ENCODE assay signal across 14 cellular contexts in genomic region chr9:109907810-109908458, GRCh38.
DNase-seq lines count a peak whose midpoint lies in the region; ATAC-seq and TF ChIP-seq lines count a peak whose summit lies in the region.
"Had no signal": no experiment of that assay in that cellular context is flagged by ENCODE, and none has a peak within 500 bp of the region (broad histone marks: within the 10 kb centered on the region; RNA-seq: fewer than 3 reads in every experiment).

No MANE protein-coding gene starts in this region.

- TF ChIP-seq CTCF in IMR-90 (conservative IDR thresholded peaks at IDR 0.05; ENCODE audit: low read depth, low read length): no peak
- no peak for TF ChIP-seq CTCF in esophagus squamous epithelium (IDR thresholded peaks at IDR 0.05)
- no peak for TF ChIP-seq CTCF in gastrocnemius medialis (IDR thresholded peaks at IDR 0.05 in 4 of 5, conservative IDR thresholded peaks at IDR 0.05 in 1 of 5)
- TF ChIP-seq CTCF in PC-3 (conservative IDR thresholded peaks at IDR 0.05; ENCODE audit: low read depth, low read length): no peak

- H3K23ac ChIP-seq in IMR-90 (ENCODE audit: low read depth, low read length): peak overlapping the region; percentile 18; the same call in 1 of the 2 replicates

- in situ Hi-C loops in IMR-90 (cut with MboI; ENCODE audit: low sequenced_read_pairs): no loop called here
- in situ Hi-C loops in gastrocnemius medialis (cut with MboI; ENCODE audit: low sequenced_read_pairs in 4 of 4): loop anchor here in 3 of 4 donors (10.0 kb wide), 3 partner anchors 237 to 307 kb away; no protein-coding TSS in a partner anchor
- in situ Hi-C loops in G401 (cut with HindIII; ENCODE audit: low sequenced_read_pairs): no loop called here

- H3K56ac ChIP-seq in IMR-90 (ENCODE audit: extremely low read depth, insufficient read depth, low read length): 0 out of 2 replicates have a peak overlapping the region, but pooled peaks have one; percentile 2

- no peak overlapping the region for H2AFZ ChIP-seq in IMR-90 (replicated peaks; ENCODE audit: low read length, poor library complexity)
- H2AFZ ChIP-seq in PC-3 (ENCODE audit: low read length): no peak overlapping the region

- TF ChIP-seq RAD21 in IMR-90 (IDR thresholded peaks at IDR 0.05; ENCODE audit: low read length): no peak

- POLR2A ChIA-PET in IMR-90 (lab: Charles Lee; ENCODE audit: unreplicated experiment) (interaction anchor here (0.6 to 1.2 kb wide), 3 partner anchors 158 to 217 kb away, joined by 4 to 5 read pairs (median 4); no protein-coding TSS in a partner anchor), PC-3 (lab: Charles Lee; ENCODE audit: unreplicated experiment) (interaction anchor here (0.6 kb wide), 1 partner anchor 521 kb away, joined by 4 read pairs; no protein-coding TSS in a partner anchor)

- peak overlapping the region; percentile 76 for H3K27ac ChIP-seq in IMR-90 (ENCODE audit: insufficient read depth, low read length)
- peak overlapping the region in 3 of 4 donors; percentile 45 to 66 (median 59) for H3K27ac ChIP-seq in esophagus squamous epithelium
- peak overlapping the region; percentile 7 to 74 (median 62) for H3K27ac ChIP-seq in gastrocnemius medialis
- no peak overlapping the region for H3K27ac ChIP-seq in PC-3 (ENCODE audit: low read length)
- H3K27ac ChIP-seq: SJCRH30 had no signal

- H3K9ac ChIP-seq in IMR-90 (ENCODE audit: low read depth, low read length): no peak overlapping the region
- no peak overlapping the region for H3K9ac ChIP-seq in PC-3 (ENCODE audit: low read length)

- H3K27me3 ChIP-seq in IMR-90 (ENCODE audit: control insufficient read depth, insufficient read depth, low read length) (no peaks in the 10 kb centered on the region), esophagus squamous epithelium (no peaks in the 10 kb centered on the region), gastrocnemius medialis (no peaks in the 10 kb centered on the region), PC-3 (ENCODE audit: low read length) (no peaks in the 10 kb centered on the region)
- H3K27me3 ChIP-seq: SJCRH30 had no signal

- H3K4me3 ChIP-seq in IMR-90 (ENCODE audit: insufficient read depth, low read depth, low read length): no peak overlapping the region
- no peak overlapping the region for H3K4me3 ChIP-seq in esophagus squamous epithelium
- H3K4me3 ChIP-seq in gastrocnemius medialis: no peak overlapping the region
- no peak overlapping the region for H3K4me3 ChIP-seq in PC-3 (ENCODE audit: low read length)
- H3K4me3 ChIP-seq: SJCRH30 had no signal

- no peak for TF ChIP-seq POLR2A in IMR-90 (IDR thresholded peaks at IDR 0.05; ENCODE audit: low read depth, low read length)
- TF ChIP-seq POLR2A in esophagus squamous epithelium (IDR thresholded peaks at IDR 0.05): no peak
- no peak for TF ChIP-seq POLR2A in gastrocnemius medialis (IDR thresholded peaks at IDR 0.05)

- peak overlapping the region; percentile 71 for H4K91ac ChIP-seq in IMR-90 (ENCODE audit: insufficient read depth, low read depth, low read length)

- DNase-seq in IMR-90 (no peak), esophagus squamous epithelium (lab: John Stamatoyannopoulos, UW) (no peak), gastrocnemius medialis (no peak), AG20443 (ENCODE audit: low spot score) (no peak), PC-3 (no peak), anterior cingulate cortex (lab: John Stamatoyannopoulos, UW) (no peak), G401 (ENCODE audit: low spot score) (no peak)
- DNase-seq: activated CD4-positive, CD25-positive, alpha-beta regulatory T cell treated with anti-CD3 and anti-CD28 coated beads, Interleukin-2, amount 50 U/mL, for 72 hours; erythroblast; NCI-H510A; SJCRH30; stimulated activated CD8-positive, alpha-beta memory T cell treated with anti-CD3 and anti-CD28 coated beads, Interleukin-4, amount 100 ng/mL, for 48 hours had no signal

- peaks cover 26 to 68% of the 10 kb centered on the region in 2 experiments for H3K79me1 ChIP-seq in IMR-90 (ENCODE audit: low read depth in 1 of 2, low read length in 2 of 2)

- H3K36me3 ChIP-seq in IMR-90 (ENCODE audit: control insufficient read depth, insufficient read depth, low read length) (no peaks in the 10 kb centered on the region), esophagus squamous epithelium (no peaks in the 10 kb centered on the region), gastrocnemius medialis (no peaks in the 10 kb centered on the region), PC-3 (ENCODE audit: low read depth, low read length) (no peaks in the 10 kb centered on the region; the same call in 1 of the 2 replicates)

- H2BK20ac ChIP-seq in IMR-90 (ENCODE audit: low read depth, low read length): peak overlapping the region; percentile 2

- H2BK120ac ChIP-seq in IMR-90 (ENCODE audit: low read depth, low read length): peak overlapping the region; percentile 90

- peak overlapping the region; percentile 79 for H3K18ac ChIP-seq in IMR-90 (ENCODE audit: low read depth, low read length)

- dilution Hi-C loops in IMR-90 (cut with HindIII; ENCODE audit: low sequenced_read_pairs, unreplicated experiment): no loop called here

- peak overlapping the region; percentile 10 for H3K4ac ChIP-seq in IMR-90 (ENCODE audit: low read depth, low read length)

- WGBS in IMR-90 (ENCODE audit: extremely low coverage in 2 of 2, insufficient read length in 1 of 2), 2 experiments: no CpG with 5 or more reads among the region's 4 CpGs
- WGBS in esophagus squamous epithelium, 2 donors: 61 to 83% methylated on average over 4 of the region's 4 CpGs

- H3K14ac ChIP-seq in IMR-90 (replicated peaks; ENCODE audit: low read depth, low read length): peak overlapping the region; percentile 2; the same call in 1 of the 2 replicates

- H3K4me2 ChIP-seq in IMR-90 (ENCODE audit: low read depth, low read length) (no peak overlapping the region), PC-3 (ENCODE audit: low read length) (no peak overlapping the region)

- peak overlapping the region; percentile 47 for H4K5ac ChIP-seq in IMR-90 (ENCODE audit: low read depth, low read length)

- H3K4me1 ChIP-seq in IMR-90 (ENCODE audit: control insufficient read depth, insufficient read depth, low read length) (peaks cover 29% of the 10 kb centered on the region), esophagus squamous epithelium (peaks cover 3 to 50% (median 25%) of the 10 kb centered on the region in 3 donors), gastrocnemius medialis (peaks cover 17 to 62% of the 10 kb centered on the region in 2 donors), PC-3 (ENCODE audit: insufficient read depth, low read length) (peaks cover 25% of the 10 kb centered on the region)

- peak overlapping the region; percentile 83 for H2BK5ac ChIP-seq in IMR-90 (ENCODE audit: low read depth, low read length, poor library complexity, severe bottlenecking)

- BruUV-seq in IMR-90 (replicated peaks; lab: Mats Ljungman, UMichigan) (no TSS peak), PC-3 (replicated peaks; lab: Mats Ljungman, UMichigan) (no TSS peak)

- H4K20me1 ChIP-seq in IMR-90 (ENCODE audit: insufficient read depth, low read length): peaks cover 7% of the 10 kb centered on the region
- no peaks in the 10 kb centered on the region for H4K20me1 ChIP-seq in PC-3 (ENCODE audit: low read length)

- H3K9me1 ChIP-seq in IMR-90 (ENCODE audit: insufficient read depth, low read length): peaks cover 40% of the 10 kb centered on the region

- H2AK5ac ChIP-seq in IMR-90 (ENCODE audit: low read depth, low read length): peak overlapping the region; percentile 79

- no peak overlapping the region for H2AK9ac ChIP-seq in IMR-90 (replicated peaks; ENCODE audit: low read depth, low read length, poor library complexity)

- no peaks in the 10 kb centered on the region for H3K79me2 ChIP-seq in PC-3 (ENCODE audit: low read length)

- H4K8ac ChIP-seq in IMR-90 (ENCODE audit: low read depth in 2 of 2, low read length in 2 of 2): peak overlapping the region; percentile 68 to 75

- H3F3A ChIP-seq in PC-3 (ENCODE audit: low read length, unreplicated experiment): no peaks in the 10 kb centered on the region

- no peaks in the 10 kb centered on the region for H3K9me2 ChIP-seq in PC-3 (replicated peaks; ENCODE audit: low read length)

- ATAC-seq in GM19452 (IDR thresholded peaks at IDR 0.05; ENCODE audit: unreplicated experiment) (peak; percentile 2), IMR-90 (ENCODE audit: low read depth) (no peak), gastrocnemius medialis (peak in 1 of 2 donors; percentile 18), PC-3 (no peak)
- ATAC-seq: natural killer cell treated with Interleukin-12 subunit alpha and Interleukin-12 subunit beta and Interleukin-15 and Interleukin-18, amount 100 ng/mL, for 72 hours had no signal

- peak overlapping the region; percentile 42 for H2BK15ac ChIP-seq in IMR-90 (ENCODE audit: low read depth, low read length)

- CTCF ChIA-PET in IMR-90 (lab: Yijun Ruan, JAX) (interaction anchor here (0.6 to 1.7 kb wide), 2 partner anchors 150 to 213 kb away, joined by 3 to 4 read pairs; no protein-coding TSS in a partner anchor), PC-3 (lab: Charles Lee) (no interaction called here)

- no peaks in the 10 kb centered on the region for H3K9me3 ChIP-seq in IMR-90 (ENCODE audit: control insufficient read depth, insufficient read depth, low read length)
- no peaks in the 10 kb centered on the region for H3K9me3 ChIP-seq in esophagus squamous epithelium
- no peaks in the 10 kb centered on the region for H3K9me3 ChIP-seq in gastrocnemius medialis
- H3K9me3 ChIP-seq in PC-3 (ENCODE audit: low read length): no peaks in the 10 kb centered on the region
- H3K9me3 ChIP-seq: SJCRH30 had no signal

- intact Hi-C loops in IMR-90 (cut with micrococcal nuclease): loop anchor here (1.0 kb wide), 2 partner anchors 143 to 245 kb away; no protein-coding TSS in a partner anchor
- intact Hi-C loops in esophagus squamous epithelium (cut with DNase I): no loop called here
- intact Hi-C loops in gastrocnemius medialis (cut with DNase I; ENCODE audit: low total_unique reads): no loop called here
- intact Hi-C loops in PC-3 (cut with micrococcal nuclease): no loop called here

TF ChIP-seq in IMR-90, 13 proteins besides CTCF, POLR2A, EP300 and RAD21:
- no peak for TF ChIP-seq SMC3 (IDR thresholded peaks at IDR 0.05; ENCODE audit: low read depth, low read length)
- TF ChIP-seq MAZ (IDR thresholded peaks at IDR 0.05; ENCODE audit: borderline replicate concordance, low read depth, low read length): no peak
- TF ChIP-seq CEBPB (IDR thresholded peaks at IDR 0.05; ENCODE audit: low read depth, low read length): no peak

Comparison
In these comparisons a context has a peak if more than half of its experiments do, and no peak if none do; other contexts are left out.
1. in situ Hi-C loops: an anchor here in gastrocnemius medialis (10.0 kb wide); none called in IMR-90 and G401.